Comparison of ENCODE assay signal across 8 cellular contexts in the genomic region with DNA sequence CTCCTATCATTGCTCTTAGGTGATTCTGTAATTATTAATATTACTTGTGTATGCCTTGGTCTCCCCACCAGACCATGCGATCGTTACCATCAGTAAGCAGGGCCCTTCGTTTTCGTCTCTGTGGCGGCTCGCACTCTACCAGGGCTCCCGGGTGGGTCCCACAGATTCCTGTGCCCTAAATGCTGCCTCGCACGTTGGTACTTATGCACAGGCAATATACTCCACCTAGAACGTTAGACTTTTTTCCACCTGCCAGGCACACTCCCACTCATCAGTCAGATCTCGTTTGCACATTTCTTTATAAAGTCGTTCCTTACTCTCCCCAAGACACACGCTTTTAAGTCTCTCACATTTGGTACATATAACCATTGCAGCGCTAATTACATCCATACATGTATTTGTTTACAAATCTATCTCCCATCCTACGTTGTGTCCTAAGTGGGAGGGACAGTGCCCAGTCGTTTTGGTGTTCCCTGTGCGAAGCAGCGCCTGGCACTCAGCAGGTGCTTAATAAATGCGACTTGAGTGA. TPM values are rescaled to one million over a fixed set of nuclear protein-coding genes. Genes with fewer than 3 reads are reported as not detected.
A peak's percentile ranks its signal among the peaks of the same experiment; 100 is the strongest.
DNase-seq lines count a peak whose midpoint lies in the region; ATAC-seq and TF ChIP-seq lines count a peak whose summit lies in the region.

No MANE protein-coding gene starts in this region.

- TF ChIP-seq CTCF in GM12864 (IDR thresholded peaks at IDR 0.05; ENCODE audit: low read depth, low read length, missing control alignments) (no peak), esophagus squamous epithelium (IDR thresholded peaks at IDR 0.05) (no peak), prostate gland (IDR thresholded peaks at IDR 0.05) (no peak)

- no peak for TF ChIP-seq POLR2A in esophagus squamous epithelium (IDR thresholded peaks at IDR 0.05)
- TF ChIP-seq POLR2A in prostate gland (IDR thresholded peaks at IDR 0.05): no peak

- DNase-seq in GM12864 (ENCODE audit: low read depth): no peak
- DNase-seq in RKO (ENCODE audit: low spot score): peak; percentile 22
- DNase-seq in esophagus squamous epithelium (lab: John Stamatoyannopoulos, UW): no peak
- DNase-seq in prostate gland (ENCODE audit: low spot score): no peak
- DNase-seq in cerebellar nuclear complex (lab: John Stamatoyannopoulos, UW): no peak
- no peak for DNase-seq in stimulated activated naive CD4-positive, alpha-beta T cell treated with Interleukin-2 at 50 U/mL for 16 hours (lab: John Stamatoyannopoulos, UW)

- peak overlapping the region; percentile 72 for H3K4me3 ChIP-seq in GM12864 (ENCODE audit: low read depth, low read length)
- H3K4me3 ChIP-seq in esophagus squamous epithelium: peak overlapping the region; percentile 95 to 100 (median 99)
- H3K4me3 ChIP-seq in prostate gland: peak overlapping the region; percentile 93 to 99

- no peaks in the 10 kb centered on the region for H3K36me3 ChIP-seq in esophagus squamous epithelium
- H3K36me3 ChIP-seq in prostate gland: no peaks in the 10 kb centered on the region

- H3K4me1 ChIP-seq in esophagus squamous epithelium: peaks cover 8 to 37% (median 16%) of the 10 kb centered on the region in 3 donors
- H3K4me1 ChIP-seq in prostate gland (replicated peaks): peaks cover 3% of the 10 kb centered on the region

- peak overlapping the region; percentile 94 to 98 (median 98) for H3K27ac ChIP-seq in esophagus squamous epithelium
- peak overlapping the region; percentile 89 to 94 for H3K27ac ChIP-seq in prostate gland

- WGBS in esophagus squamous epithelium, 2 donors: 32 to 34% methylated on average over 16 to 19 of the region's 19 CpGs
- 36% methylated on average over 19 of the region's 19 CpGs for WGBS in prostate gland

- intact Hi-C loops in esophagus squamous epithelium (cut with DNase I): no loop called here
- intact Hi-C loops in prostate gland (cut with DNase I): no loop called here

- ATAC-seq in HG03469 (IDR thresholded peaks at IDR 0.05; ENCODE audit: unreplicated experiment) (no peak), GM18873 (IDR thresholded peaks at IDR 0.05; ENCODE audit: low FRiP score, unreplicated experiment) (no peak)

- H3K9me3 ChIP-seq in esophagus squamous epithelium (no peaks in the 10 kb centered on the region), prostate gland (no peaks in the 10 kb centered on the region)

- no peaks in the 10 kb centered on the region for H3K27me3 ChIP-seq in esophagus squamous epithelium
- H3K27me3 ChIP-seq in prostate gland (replicated peaks; ENCODE audit: insufficient read depth): no peaks in the 10 kb centered on the region

RNA-seq across cellular contexts. Expression of a gene that starts 0.9 kb away (rescaled TPM):
- total RNA-seq in esophagus squamous epithelium (10 to 100 TPM in 3 of 4 donors, 1 to 10 TPM in 1; 9.2 to 34.9 (median 26.4) TPM), prostate gland (10 to 100 TPM; 37.5 to 49.8 TPM)
